In the genomic region with DNA sequence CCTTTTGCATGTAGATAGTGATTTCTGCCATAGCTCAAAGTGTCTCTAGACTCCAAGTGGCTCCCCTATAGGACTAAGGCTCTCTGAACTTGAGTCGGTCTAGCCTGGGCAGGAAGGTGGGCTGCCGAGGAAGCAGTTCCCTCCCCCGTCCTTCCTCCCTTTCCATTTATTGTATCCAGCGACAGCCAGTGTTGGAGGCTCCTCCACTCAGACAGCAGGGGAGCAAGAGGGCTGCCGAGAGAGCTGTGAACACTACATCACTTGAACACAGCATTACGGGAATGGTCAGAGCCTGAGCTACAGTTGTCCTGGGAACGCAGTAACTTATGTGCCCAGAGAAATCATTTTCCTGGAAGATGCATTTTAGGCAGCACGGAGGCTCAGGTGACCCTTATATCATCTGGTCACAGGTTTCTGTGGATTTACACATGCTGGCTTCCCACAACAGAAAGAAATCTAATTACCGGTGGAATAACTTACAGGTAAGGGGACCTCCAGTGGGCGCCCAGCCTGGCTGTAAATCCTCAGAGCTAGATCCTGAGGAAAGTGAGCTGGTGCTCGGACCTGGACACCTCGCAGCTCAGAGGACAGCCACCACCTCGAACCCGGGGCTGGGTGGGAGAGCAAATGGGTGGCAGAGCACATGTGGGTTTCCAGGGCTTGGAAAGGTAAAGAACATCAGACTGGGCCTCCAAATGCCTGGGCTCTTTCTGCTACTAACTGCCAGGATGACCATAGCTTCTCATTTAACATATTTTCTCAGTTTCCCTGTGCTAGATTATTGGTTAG, we compare ENCODE assay signal across 1 cellular context.
TF ChIP-seq lines count a peak whose summit lies in the region.

No MANE protein-coding gene starts in this region.

TF ChIP-seq in WTC11, 78 proteins besides CTCF, POLR2A, EP300 and RAD21 (continued from another document):
- TF ChIP-seq, protein P1, sequence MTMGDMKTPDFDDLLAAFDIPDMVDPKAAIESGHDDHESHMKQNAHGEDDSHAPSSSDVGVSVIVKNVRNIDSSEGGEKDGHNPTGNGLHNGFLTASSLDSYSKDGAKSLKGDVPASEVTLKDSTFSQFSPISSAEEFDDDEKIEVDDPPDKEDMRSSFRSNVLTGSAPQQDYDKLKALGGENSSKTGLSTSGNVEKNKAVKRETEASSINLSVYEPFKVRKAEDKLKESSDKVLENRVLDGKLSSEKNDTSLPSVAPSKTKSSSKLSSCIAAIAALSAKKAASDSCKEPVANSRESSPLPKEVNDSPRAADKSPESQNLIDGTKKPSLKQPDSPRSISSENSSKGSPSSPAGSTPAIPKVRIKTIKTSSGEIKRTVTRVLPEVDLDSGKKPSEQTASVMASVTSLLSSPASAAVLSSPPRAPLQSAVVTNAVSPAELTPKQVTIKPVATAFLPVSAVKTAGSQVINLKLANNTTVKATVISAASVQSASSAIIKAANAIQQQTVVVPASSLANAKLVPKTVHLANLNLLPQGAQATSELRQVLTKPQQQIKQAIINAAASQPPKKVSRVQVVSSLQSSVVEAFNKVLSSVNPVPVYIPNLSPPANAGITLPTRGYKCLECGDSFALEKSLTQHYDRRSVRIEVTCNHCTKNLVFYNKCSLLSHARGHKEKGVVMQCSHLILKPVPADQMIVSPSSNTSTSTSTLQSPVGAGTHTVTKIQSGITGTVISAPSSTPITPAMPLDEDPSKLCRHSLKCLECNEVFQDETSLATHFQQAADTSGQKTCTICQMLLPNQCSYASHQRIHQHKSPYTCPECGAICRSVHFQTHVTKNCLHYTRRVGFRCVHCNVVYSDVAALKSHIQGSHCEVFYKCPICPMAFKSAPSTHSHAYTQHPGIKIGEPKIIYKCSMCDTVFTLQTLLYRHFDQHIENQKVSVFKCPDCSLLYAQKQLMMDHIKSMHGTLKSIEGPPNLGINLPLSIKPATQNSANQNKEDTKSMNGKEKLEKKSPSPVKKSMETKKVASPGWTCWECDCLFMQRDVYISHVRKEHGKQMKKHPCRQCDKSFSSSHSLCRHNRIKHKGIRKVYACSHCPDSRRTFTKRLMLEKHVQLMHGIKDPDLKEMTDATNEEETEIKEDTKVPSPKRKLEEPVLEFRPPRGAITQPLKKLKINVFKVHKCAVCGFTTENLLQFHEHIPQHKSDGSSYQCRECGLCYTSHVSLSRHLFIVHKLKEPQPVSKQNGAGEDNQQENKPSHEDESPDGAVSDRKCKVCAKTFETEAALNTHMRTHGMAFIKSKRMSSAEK (CRISPR knock-in tag; IDR thresholded peaks at IDR 0.05; ENCODE audit: borderline replicate concordance), result no peak
- no peak for TF ChIP-seq MYBL2 (CRISPR knock-in tag; IDR thresholded peaks at IDR 0.05)
- TF ChIP-seq ZBTB21 (CRISPR knock-in tag; IDR thresholded peaks at IDR 0.05; ENCODE audit: borderline replicate concordance), result no peak
- no peak for TF ChIP-seq RELA (CRISPR knock-in tag; IDR thresholded peaks at IDR 0.05; ENCODE audit: borderline replicate concordance)
- no peak for TF ChIP-seq ZBTB43 (CRISPR knock-in tag; IDR thresholded peaks at IDR 0.05)
- TF ChIP-seq FOXP4 (CRISPR knock-in tag; IDR thresholded peaks at IDR 0.05), result no peak
- no peak for TF ChIP-seq E2F5 (CRISPR knock-in tag; IDR thresholded peaks at IDR 0.05)
- TF ChIP-seq CBFB (CRISPR knock-in tag; IDR thresholded peaks at IDR 0.05; ENCODE audit: low read depth), result no peak
- no peak for TF ChIP-seq FOXK1 (CRISPR knock-in tag; IDR thresholded peaks at IDR 0.05)
